12 cellular contexts compared by ENCODE assay signal in the genomic region with DNA sequence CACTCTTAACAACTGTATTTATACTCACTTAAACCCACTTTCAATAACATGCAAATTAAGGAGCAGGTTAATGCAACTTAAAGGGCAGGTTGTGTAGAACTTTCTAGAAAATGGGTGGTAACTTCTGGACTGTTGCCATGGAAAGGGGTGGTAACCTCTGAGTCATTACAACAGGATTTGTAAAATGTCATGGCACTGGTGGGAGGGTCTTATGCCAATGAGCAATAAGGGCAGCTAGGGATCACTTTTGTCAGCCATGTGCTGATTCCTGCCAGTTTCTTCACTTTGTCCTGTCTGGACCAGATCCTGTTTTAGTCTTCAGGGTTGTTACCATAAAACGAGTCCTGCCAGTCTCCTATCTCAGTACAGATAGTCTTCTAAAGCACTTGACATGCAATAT.
"Had no signal": no experiment of that assay in that cellular context is flagged by ENCODE, and none has a peak within 500 bp of the region (broad histone marks: within the 10 kb centered on the region; RNA-seq: fewer than 3 reads in every experiment).

No MANE protein-coding gene starts in this region.

- ATAC-seq: naive thymus-derived CD4-positive, alpha-beta T cell; psoas muscle; sciatic nerve; upper lobe of right lung had no signal

- DNase-seq: activated CD4-positive, alpha-beta T cell treated with anti-CD3 and anti-CD28 coated beads for 1 hour; activated CD4-positive, alpha-beta T cell treated with anti-CD3 and anti-CD28 coated beads, Interleukin-2, amount 50 U/mL, for 4 hours; activated gamma-delta T cell; adrenal gland; immature natural killer cell; mesendoderm; naive thymus-derived CD4-positive, alpha-beta T cell; ovary; psoas muscle; stimulated activated naive CD4-positive, alpha-beta T cell; upper lobe of right lung had no signal
